ENCODE assay signal across 35 cellular contexts in the genomic region with DNA sequence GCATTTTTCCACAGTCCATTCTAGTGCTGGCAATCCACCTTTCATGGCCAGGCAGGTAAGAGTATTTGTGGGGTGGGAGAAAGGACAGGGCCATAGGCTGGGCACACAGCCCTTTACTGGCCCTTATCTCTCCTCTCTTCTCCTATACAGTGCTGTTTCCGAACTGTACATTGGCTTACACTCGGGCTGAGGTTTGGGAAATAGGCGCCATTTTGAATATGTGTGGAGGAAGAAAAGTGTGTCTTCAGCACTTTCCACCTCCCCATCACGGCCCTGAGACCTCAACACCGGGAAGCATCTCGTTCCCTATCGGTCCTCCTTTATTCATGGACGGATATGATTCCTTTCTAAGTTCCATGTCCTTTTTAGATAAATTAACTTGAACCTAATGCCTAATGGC. TPM values are rescaled to one million over a fixed set of nuclear protein-coding genes. Genes with fewer than 3 reads are reported as not detected.
DNase-seq lines count a peak whose midpoint lies in the region; ATAC-seq lines count a peak whose summit lies in the region.
"Had no signal": no experiment of that assay in that cellular context is flagged by ENCODE, and none has a peak within 500 bp of the region (broad histone marks: within the 10 kb centered on the region; RNA-seq: fewer than 3 reads in every experiment).

No MANE protein-coding gene starts in this region.

- no peak for ATAC-seq in stimulated activated naive CD8-positive, alpha-beta T cell treated with anti-CD3 and anti-CD28 coated beads, Interleukin-15, Interleukin-2, amounts not matched to agents 100 U/mL and 50 U/mL, for 24 hours
- ATAC-seq in naive thymus-derived CD4-positive, alpha-beta T cell, result no peak
- ATAC-seq: left cardiac atrium, WTC11 had no signal

- no peaks in the 10 kb centered on the region for H3K4me1 ChIP-seq in naive thymus-derived CD4-positive, alpha-beta T cell (ENCODE audit: control insufficient read depth in 2 of 2, insufficient read depth in 2 of 2, low read length in 2 of 2)
- H3K4me1 ChIP-seq: SJCRH30 had no signal

- no peaks in the 10 kb centered on the region for H3K9me3 Mint-ChIP-seq in T-helper 1 cell treated with Interleukin-12 subunit alpha and Interleukin-12 subunit beta and Interleukin-4 antibody, amounts not matched to agents 30 μg/mL and 1 μg/mL, for 36 hours
- no peaks in the 10 kb centered on the region for H3K9me3 Mint-ChIP-seq in stimulated activated naive CD8-positive, alpha-beta T cell treated with anti-CD3 and anti-CD28 coated beads, Interleukin-15, Interleukin-2, amounts not matched to agents 100 ng/mL and 50 ng/mL, for 24 hours
- H3K9me3 Mint-ChIP-seq in activated T-helper 1 cell treated with anti-CD3 and anti-CD28 coated beads, Interleukin-12 subunit alpha, Interleukin-12 subunit beta, Interleukin-2, Interleukin-4 antibody, amounts not matched to agents 30 ng/mL and 10 ng/mL and 1 ng/mL, durations not matched to agents 14 hours and 24 hours and 36 hours, result no peaks in the 10 kb centered on the region
- H3K9me3 Mint-ChIP-seq in naive thymus-derived CD4-positive, alpha-beta T cell, result peaks cover 0 to 2% (median 0%) of the 10 kb centered on the region in 11 donors
- H3K9me3 Mint-ChIP-seq: nephron progenitor cell, WTC11 had no signal

- H3K36me3 Mint-ChIP-seq in T-helper 1 cell treated with Interleukin-12 subunit alpha and Interleukin-12 subunit beta and Interleukin-4 antibody, amounts not matched to agents 30 μg/mL and 1 μg/mL, for 36 hours (ENCODE audit: low read depth), result peaks cover 10% of the 10 kb centered on the region
- H3K36me3 Mint-ChIP-seq in stimulated activated naive CD8-positive, alpha-beta T cell treated with anti-CD3 and anti-CD28 coated beads, Interleukin-15, Interleukin-2, amounts not matched to agents 100 ng/mL and 50 ng/mL, for 24 hours (ENCODE audit: low read depth), result no peaks in the 10 kb centered on the region
- peaks cover 8% of the 10 kb centered on the region for H3K36me3 Mint-ChIP-seq in activated T-helper 1 cell treated with anti-CD3 and anti-CD28 coated beads, Interleukin-12 subunit alpha, Interleukin-12 subunit beta, Interleukin-2, Interleukin-4 antibody, amounts not matched to agents 30 ng/mL and 10 ng/mL and 1 ng/mL, durations not matched to agents 14 hours and 24 hours and 36 hours (ENCODE audit: low read depth)
- H3K36me3 Mint-ChIP-seq in naive thymus-derived CD4-positive, alpha-beta T cell, result peaks cover 0 to 3% (median 0%) of the 10 kb centered on the region in 5 donors
- H3K36me3 Mint-ChIP-seq: immature natural killer cell, WTC11 had no signal

- H3K9me3 ChIP-seq in naive thymus-derived CD4-positive, alpha-beta T cell (ENCODE audit: control insufficient read depth in 2 of 3, low read length in 3 of 3), result no peaks in the 10 kb centered on the region
- H3K9me3 ChIP-seq: SJCRH30, upper lobe of left lung had no signal

- H3K4me3 Mint-ChIP-seq in T-helper 1 cell treated with Interleukin-12 subunit alpha and Interleukin-12 subunit beta and Interleukin-4 antibody, amounts not matched to agents 30 μg/mL and 1 μg/mL, for 36 hours, result peak overlapping the region; percentile 53
- H3K4me3 Mint-ChIP-seq in stimulated activated naive CD8-positive, alpha-beta T cell treated with anti-CD3 and anti-CD28 coated beads, Interleukin-15, Interleukin-2, amounts not matched to agents 100 ng/mL and 50 ng/mL, for 24 hours, result peak overlapping the region; percentile 41
- peak overlapping the region; percentile 66 for H3K4me3 Mint-ChIP-seq in activated T-helper 1 cell treated with anti-CD3 and anti-CD28 coated beads, Interleukin-12 subunit alpha, Interleukin-12 subunit beta, Interleukin-2, Interleukin-4 antibody, amounts not matched to agents 30 ng/mL and 10 ng/mL and 1 ng/mL, durations not matched to agents 14 hours and 24 hours and 36 hours
- H3K4me3 Mint-ChIP-seq in naive thymus-derived CD4-positive, alpha-beta T cell, result no peak overlapping the region
- H3K4me3 Mint-ChIP-seq: immature natural killer cell, nephron progenitor cell, WTC11 had no signal

- H3K27ac ChIP-seq in naive thymus-derived CD4-positive, alpha-beta T cell (ENCODE audit: low read depth, low read length), result no peak overlapping the region
- H3K27ac ChIP-seq: 22Rv1, coronary artery, SJCRH30, upper lobe of left lung had no signal

- no peaks in the 10 kb centered on the region for H3K36me3 ChIP-seq in naive thymus-derived CD4-positive, alpha-beta T cell (ENCODE audit: control insufficient read depth in 2 of 3, insufficient read depth in 3 of 3, low read length in 3 of 3)
- H3K36me3 ChIP-seq: SJCRH30, upper lobe of left lung had no signal

- CTCF ChIA-PET in naive thymus-derived CD4-positive, alpha-beta T cell (lab: Charles Lee), result no interaction called here

- H3K4me3 ChIP-seq in naive thymus-derived CD4-positive, alpha-beta T cell (ENCODE audit: low read length), result no peak overlapping the region
- H3K4me3 ChIP-seq: coronary artery, lung, SJCRH30, upper lobe of left lung had no signal

- H3K4me1 Mint-ChIP-seq in T-helper 1 cell treated with Interleukin-12 subunit alpha and Interleukin-12 subunit beta and Interleukin-4 antibody, amounts not matched to agents 30 μg/mL and 1 μg/mL, for 36 hours (ENCODE audit: low read depth), result peaks cover 74% of the 10 kb centered on the region
- H3K4me1 Mint-ChIP-seq in stimulated activated naive CD8-positive, alpha-beta T cell treated with anti-CD3 and anti-CD28 coated beads, Interleukin-15, Interleukin-2, amounts not matched to agents 100 ng/mL and 50 ng/mL, for 24 hours (ENCODE audit: low read depth), result peaks cover 42% of the 10 kb centered on the region
- H3K4me1 Mint-ChIP-seq in activated T-helper 1 cell treated with anti-CD3 and anti-CD28 coated beads, Interleukin-12 subunit alpha, Interleukin-12 subunit beta, Interleukin-2, Interleukin-4 antibody, amounts not matched to agents 30 ng/mL and 10 ng/mL and 1 ng/mL, durations not matched to agents 14 hours and 24 hours and 36 hours (ENCODE audit: low read depth), result peaks cover 86% of the 10 kb centered on the region
- H3K4me1 Mint-ChIP-seq in naive thymus-derived CD4-positive, alpha-beta T cell, result peaks cover 0 to 65% (median 0%) of the 10 kb centered on the region in 7 donors
- H3K4me1 Mint-ChIP-seq: immature natural killer cell, WTC11 had no signal

- intact Hi-C loops in activated T-helper 1 cell treated with anti-CD3 and anti-CD28 coated beads, Interleukin-12 subunit alpha, Interleukin-12 subunit beta, Interleukin-2, Interleukin-4 antibody, amounts not matched to agents 30 ng/mL and 10 ng/mL and 1 ng/mL, durations not matched to agents 14 hours and 24 hours and 36 hours (cut with micrococcal nuclease), result no loop called here
- intact Hi-C loops in naive thymus-derived CD4-positive, alpha-beta T cell (cut with micrococcal nuclease), result loop anchor here in 1 of 2 donors (2.0 kb wide), 1 partner anchor 13 kb away; no protein-coding TSS in a partner anchor

- H3K27ac Mint-ChIP-seq in T-helper 1 cell treated with Interleukin-12 subunit alpha and Interleukin-12 subunit beta and Interleukin-4 antibody, amounts not matched to agents 30 μg/mL and 1 μg/mL, for 36 hours, result peak overlapping the region; percentile 37
- H3K27ac Mint-ChIP-seq in stimulated activated naive CD8-positive, alpha-beta T cell treated with anti-CD3 and anti-CD28 coated beads, Interleukin-15, Interleukin-2, amounts not matched to agents 100 ng/mL and 50 ng/mL, for 24 hours, result peak overlapping the region; percentile 16
- H3K27ac Mint-ChIP-seq in activated T-helper 1 cell treated with anti-CD3 and anti-CD28 coated beads, Interleukin-12 subunit alpha, Interleukin-12 subunit beta, Interleukin-2, Interleukin-4 antibody, amounts not matched to agents 30 ng/mL and 10 ng/mL and 1 ng/mL, durations not matched to agents 14 hours and 24 hours and 36 hours, result peak overlapping the region; percentile 72
- H3K27ac Mint-ChIP-seq in naive thymus-derived CD4-positive, alpha-beta T cell, result peak overlapping the region in 1 of 9 donors; percentile 35
- H3K27ac Mint-ChIP-seq: immature natural killer cell, nephron progenitor cell, WTC11 had no signal

- H3K27me3 Mint-ChIP-seq in T-helper 1 cell treated with Interleukin-12 subunit alpha and Interleukin-12 subunit beta and Interleukin-4 antibody, amounts not matched to agents 30 μg/mL and 1 μg/mL, for 36 hours (ENCODE audit: low read depth), result no peaks in the 10 kb centered on the region
- peaks cover 34% of the 10 kb centered on the region for H3K27me3 Mint-ChIP-seq in stimulated activated naive CD8-positive, alpha-beta T cell treated with anti-CD3 and anti-CD28 coated beads, Interleukin-15, Interleukin-2, amounts not matched to agents 100 ng/mL and 50 ng/mL, for 24 hours
- H3K27me3 Mint-ChIP-seq in activated T-helper 1 cell treated with anti-CD3 and anti-CD28 coated beads, Interleukin-12 subunit alpha, Interleukin-12 subunit beta, Interleukin-2, Interleukin-4 antibody, amounts not matched to agents 30 ng/mL and 10 ng/mL and 1 ng/mL, durations not matched to agents 14 hours and 24 hours and 36 hours (ENCODE audit: insufficient read depth), result no peaks in the 10 kb centered on the region
- H3K27me3 Mint-ChIP-seq in naive thymus-derived CD4-positive, alpha-beta T cell, result peaks cover 2 to 41% (median 28%) of the 10 kb centered on the region in 5 donors

- DNase-seq in T-helper 1 cell (no peak), H4 (ENCODE audit: low spot score) (no peak), NCI-H748 treated with DMSO at 0.1 percent for 48 hours (lab: John Stamatoyannopoulos, UW) (no peak)
- DNase-seq in stimulated activated naive CD8-positive, alpha-beta T cell treated with anti-CD3 and anti-CD28 coated beads, Interleukin-15, Interleukin-2, amounts not matched to agents 100 U/mL and 50 U/mL, for 24 hours, result no peak
- DNase-seq in activated T-helper 1 cell treated with anti-CD3 and anti-CD28 coated beads, Interleukin-12 subunit alpha, Interleukin-12 subunit beta, Interleukin-2, Interleukin-4 antibody, amounts not matched to agents 30 ng/mL and 10 ng/mL and 1 ng/mL, durations not matched to agents 14 hours and 24 hours and 36 hours (ENCODE audit: low spot score), result no peak
- DNase-seq in naive thymus-derived CD4-positive, alpha-beta T cell, result no peak
- DNase-seq: activated CD4-positive, alpha-beta T cell treated with anti-CD3 and anti-CD28 coated beads, Interleukin-2, amount 50 U/mL, for 4 hours; activated gamma-delta T cell; activated T-cell treated with anti-CD3 and anti-CD28 coated beads for 4 hours; C1 segment of cervical spinal cord; DMS153; effector memory CD4-positive, alpha-beta T cell; erythroblast; HCEC 1CT; immature natural killer cell; left cardiac atrium; NCI-H1436; NCI-H2081; NCI-H226; NCI-H82; nephron progenitor cell; RPMI8226; SJCRH30; stimulated activated CD4-positive, alpha-beta T cell treated with anti-CD3 and anti-CD28 coated beads, Interleukin-4, amount 100 ng/mL, for 1 hour; substantia nigra; upper lobe of left lung had no signal

- peaks cover 0 to 4% of the 10 kb centered on the region in 2 donors for H3K27me3 ChIP-seq in naive thymus-derived CD4-positive, alpha-beta T cell (ENCODE audit: control insufficient read depth in 2 of 2, insufficient read depth in 2 of 2, low read length in 2 of 2)
- H3K27me3 ChIP-seq: SJCRH30, upper lobe of left lung had no signal

- POLR2A ChIA-PET in naive thymus-derived CD4-positive, alpha-beta T cell (lab: Charles Lee), result no interaction called here

RNA-seq across cellular contexts. Expression of a gene that starts 24.4 kb away (rescaled TPM):
- total RNA-seq in activated T-helper 1 cell treated with anti-CD3 and anti-CD28 coated beads, Interleukin-12 subunit alpha, Interleukin-12 subunit beta, Interleukin-2, Interleukin-4 antibody, amounts not matched to agents 30 ng/mL and 10 ng/mL and 1 ng/mL, durations not matched to agents 14 hours and 24 hours and 36 hours, result 2.7 and 3.8 TPM in 2 replicates
- total RNA-seq in H4 (2014; rRNA removed; shearing (Covaris generic)), result 0.39 and 1.6 TPM in 2 replicates
- total RNA-seq in naive thymus-derived CD4-positive, alpha-beta T cell, result 10 to 100 TPM in 1 of 5 experiments, 1 to 10 TPM in 4; 1.0 to 24.0 (median 2.4) TPM
- polyA plus RNA-seq in naive thymus-derived CD4-positive, alpha-beta T cell, result under 1 TPM; 0.07 to 0.24 TPM
- total RNA-seq: G401, osteocyte, SJCRH30 had no signal

RNA-seq across cellular contexts. Expression of a gene that starts 57.5 kb away (rescaled TPM):
- 0.34 and 0.76 TPM in 2 replicates for total RNA-seq in activated T-helper 1 cell treated with anti-CD3 and anti-CD28 coated beads, Interleukin-12 subunit alpha, Interleukin-12 subunit beta, Interleukin-2, Interleukin-4 antibody, amounts not matched to agents 30 ng/mL and 10 ng/mL and 1 ng/mL, durations not matched to agents 14 hours and 24 hours and 36 hours
- not detected in 2 replicates for total RNA-seq in H4 (2014; rRNA removed; shearing (Covaris generic))
- total RNA-seq in naive thymus-derived CD4-positive, alpha-beta T cell, result under 1 TPM in 2 of 5 experiments, not detected in 3; 0.19 to 0.31 TPM
- polyA plus RNA-seq in naive thymus-derived CD4-positive, alpha-beta T cell, result not detected
- total RNA-seq: cardiac septum, G401, left cardiac atrium, osteocyte, SJCRH30 had no signal
- polyA plus RNA-seq: immature natural killer cell had no signal

Comparison
In these comparisons a context has a peak if more than half of its experiments do, and no peak if none do; other contexts are left out.
1. H3K4me3 Mint-ChIP-seq: peak in T-helper 1 cell treated with Interleukin-12 subunit alpha and Interleukin-12 subunit beta and Interleukin-4 antibody, amounts not matched to agents 30 μg/mL and 1 μg/mL, for 36 hours (single experiment), stimulated activated naive CD8-positive, alpha-beta T cell treated with anti-CD3 and anti-CD28 coated beads, Interleukin-15, Interleukin-2, amounts not matched to agents 100 ng/mL and 50 ng/mL, for 24 hours (single experiment) and activated T-helper 1 cell treated with anti-CD3 and anti-CD28 coated beads, Interleukin-12 subunit alpha, Interleukin-12 subunit beta, Interleukin-2, Interleukin-4 antibody, amounts not matched to agents 30 ng/mL and 10 ng/mL and 1 ng/mL, durations not matched to agents 14 hours and 24 hours and 36 hours (single experiment); none in naive thymus-derived CD4-positive, alpha-beta T cell (0 of 10).